In genomic region chr1:109620396-109620817, GRCh38 we compare ENCODE assay signal across 8 cellular contexts. TPM values are rescaled to one million over a fixed set of nuclear protein-coding genes. Genes with fewer than 3 reads are reported as not detected.
A peak's percentile ranks its signal among the peaks of the same experiment; 100 is the strongest.
DNase-seq lines count a peak whose midpoint lies in the region; ATAC-seq and TF ChIP-seq lines count a peak whose summit lies in the region.

No MANE protein-coding gene starts in this region.

- peaks cover 0 to 67% (median 37%) of the 10 kb centered on the region in 3 donors for H3K4me1 ChIP-seq in gastroesophageal sphincter

- H3K9me3 Mint-ChIP-seq in activated CD4-positive, alpha-beta memory T cell treated with anti-CD3 and anti-CD28 coated beads, Interleukin-2, amount 10 ng/mL, durations not matched to agents 7 days and 5 days, result no peaks in the 10 kb centered on the region

- peak overlapping the region; percentile 97 for H3K4me3 Mint-ChIP-seq in activated CD4-positive, alpha-beta memory T cell treated with anti-CD3 and anti-CD28 coated beads, Interleukin-2, amount 10 ng/mL, durations not matched to agents 7 days and 5 days

- H3K9me3 ChIP-seq in gastroesophageal sphincter, result no peaks in the 10 kb centered on the region

- H3K27me3 ChIP-seq in gastroesophageal sphincter, result no peaks in the 10 kb centered on the region

- ATAC-seq in HG03097 (IDR thresholded peaks at IDR 0.05; ENCODE audit: low FRiP score, unreplicated experiment) (peak; percentile 1), gastroesophageal sphincter (peak; percentile 25), omental fat pad (ENCODE audit: low FRiP score) (peak; percentile 25), HG03139 (IDR thresholded peaks at IDR 0.05; ENCODE audit: unreplicated experiment) (no peak), HG02885 (IDR thresholded peaks at IDR 0.05; ENCODE audit: poor library complexity, unreplicated experiment) (no peak)

- peaks cover 77% of the 10 kb centered on the region for H3K4me1 Mint-ChIP-seq in activated CD4-positive, alpha-beta memory T cell treated with anti-CD3 and anti-CD28 coated beads, Interleukin-2, amount 10 ng/mL, durations not matched to agents 7 days and 5 days

- CTCF ChIA-PET in activated CD4-positive, alpha-beta memory T cell treated with anti-CD3 and anti-CD28 coated beads, Interleukin-2, amount 10 ng/mL, durations not matched to agents 7 days and 5 days (lab: Charles Lee), result interaction anchor here (1.0 to 3.1 kb wide), 10 partner anchors 10 to 365 kb away, joined by 3 to 17 read pairs (median 4); partner anchors contain the start of genes AHCYL1 and GNAI3

- H3K4me3 ChIP-seq in gastroesophageal sphincter, result peak overlapping the region; percentile 37 to 66

- POLR2A ChIA-PET in activated CD4-positive, alpha-beta memory T cell treated with anti-CD3 and anti-CD28 coated beads, Interleukin-2, amount 10 ng/mL, durations not matched to agents 7 days and 5 days (lab: Charles Lee), result interaction anchor here (1.0 to 8.5 kb wide), 12 partner anchors 9 to 407 kb away, joined by 3 to 106 read pairs (median 6); partner anchors contain the start of genes ATXN7L2, GNAI3, PSMA5 and SARS1

- WGBS in gastroesophageal sphincter (ENCODE audit: low coverage in 1 of 2), 2 donors, result 0 to 7% methylated on average over 1 to 3 of the region's 10 CpGs

- peak overlapping the region; percentile 93 for H3K27ac Mint-ChIP-seq in activated CD4-positive, alpha-beta memory T cell treated with anti-CD3 and anti-CD28 coated beads, Interleukin-2, amount 10 ng/mL, durations not matched to agents 7 days and 5 days

- peak overlapping the region; percentile 17 to 85 (median 82) for H3K27ac ChIP-seq in gastroesophageal sphincter

- no peak for TF ChIP-seq EP300 in gastroesophageal sphincter (IDR thresholded peaks at IDR 0.05)

- TF ChIP-seq CTCF in gastroesophageal sphincter (IDR thresholded peaks at IDR 0.05), result no peak
- TF ChIP-seq CTCF in omental fat pad (IDR thresholded peaks at IDR 0.05), result no peak

- DNase-seq in DMS79 (lab: John Stamatoyannopoulos, UW), result peak; percentile 36
- no peak for DNase-seq in activated CD4-positive, alpha-beta memory T cell treated with anti-CD3 and anti-CD28 coated beads, Interleukin-2, amount 10 ng/mL, durations not matched to agents 7 days and 5 days
- no peak for DNase-seq in omental fat pad (ENCODE audit: low spot score)
- no peak for DNase-seq in NCI-H2107 (lab: John Stamatoyannopoulos, UW)

- peaks cover 0 to 1% of the 10 kb centered on the region in 2 donors for H3K36me3 ChIP-seq in gastroesophageal sphincter

- H3K27me3 Mint-ChIP-seq in activated CD4-positive, alpha-beta memory T cell treated with anti-CD3 and anti-CD28 coated beads, Interleukin-2, amount 10 ng/mL, durations not matched to agents 7 days and 5 days, result no peaks in the 10 kb centered on the region

- peaks cover 5% of the 10 kb centered on the region for H3K36me3 Mint-ChIP-seq in activated CD4-positive, alpha-beta memory T cell treated with anti-CD3 and anti-CD28 coated beads, Interleukin-2, amount 10 ng/mL, durations not matched to agents 7 days and 5 days (ENCODE audit: low read depth)

- TF ChIP-seq POLR2A in gastroesophageal sphincter (IDR thresholded peaks at IDR 0.05), result no peak

RNA-seq across cellular contexts. Expression of gene AMPD2, which starts 0.8 kb away (rescaled TPM):
- total RNA-seq in activated CD4-positive, alpha-beta memory T cell treated with anti-CD3 and anti-CD28 coated beads, Interleukin-2, amount 10 ng/mL, durations not matched to agents 7 days and 5 days, result 100 to 1,000 TPM; 110 to 122 TPM
- total RNA-seq in gastroesophageal sphincter, result 10 to 100 TPM; 28.9 to 38.0 (median 35.6) TPM
- 10 to 100 TPM; 33.8 to 88.1 (median 68.6) TPM for total RNA-seq in omental fat pad

RNA-seq across cellular contexts. Expression of gene GNAT2, which starts 1.0 kb away (rescaled TPM):
- not detected for total RNA-seq in activated CD4-positive, alpha-beta memory T cell treated with anti-CD3 and anti-CD28 coated beads, Interleukin-2, amount 10 ng/mL, durations not matched to agents 7 days and 5 days
- not detected for total RNA-seq in gastroesophageal sphincter
- total RNA-seq in omental fat pad, result not detected

RNA-seq across cellular contexts. Expression of gene GSTM4, which starts 35.5 kb away (rescaled TPM):
- 10 to 100 TPM; 10.4 to 14.3 TPM for total RNA-seq in activated CD4-positive, alpha-beta memory T cell treated with anti-CD3 and anti-CD28 coated beads, Interleukin-2, amount 10 ng/mL, durations not matched to agents 7 days and 5 days
- 10 to 100 TPM; 21.4 to 71.0 (median 42.4) TPM for total RNA-seq in gastroesophageal sphincter
- total RNA-seq in omental fat pad, result 10 to 100 TPM; 14.7 to 29.8 (median 20.8) TPM

RNA-seq across cellular contexts. Expression of gene GSTM2, which starts 47.5 kb away (rescaled TPM):
- total RNA-seq in activated CD4-positive, alpha-beta memory T cell treated with anti-CD3 and anti-CD28 coated beads, Interleukin-2, amount 10 ng/mL, durations not matched to agents 7 days and 5 days, result 10 to 100 TPM; 15.9 to 17.6 TPM
- total RNA-seq in gastroesophageal sphincter (10 to 100 TPM; 10.4 to 93.7 (median 42.2) TPM), omental fat pad (10 to 100 TPM; 35.3 to 74.7 (median 52.2) TPM)

Comparison
In these comparisons a context has a peak if more than half of its experiments do, and no peak if none do; other contexts are left out.
1. ATAC-seq: peak in HG03097 (single experiment), gastroesophageal sphincter (single experiment) and omental fat pad (single experiment); none in HG03139 (single experiment) and HG02885 (single experiment).